ENCODE assay signal across 8 cellular contexts in the genomic region with DNA sequence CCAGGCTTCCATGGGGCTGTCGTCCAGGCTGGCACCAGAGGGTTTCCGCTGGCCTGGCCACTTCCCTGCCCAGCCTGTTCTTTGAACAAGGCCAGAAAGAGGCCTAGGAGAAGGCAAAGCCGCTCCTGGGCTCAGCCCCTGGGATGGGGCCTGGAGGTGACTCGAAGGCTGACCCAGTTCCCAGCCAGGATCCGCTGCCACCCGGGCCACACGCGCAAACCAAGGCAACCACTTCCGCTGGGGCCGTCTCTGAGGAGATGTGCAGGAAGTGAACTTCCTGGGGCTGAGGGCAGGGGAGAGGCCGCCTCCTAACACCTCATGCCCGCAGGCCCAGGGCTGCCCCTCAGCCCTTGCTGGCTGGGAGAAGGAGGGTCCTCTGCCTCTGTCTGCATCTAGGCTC. TPM values are rescaled to one million over a fixed set of nuclear protein-coding genes. Genes with fewer than 3 reads are reported as not detected.
DNase-seq lines count a peak whose midpoint lies in the region; ATAC-seq and TF ChIP-seq lines count a peak whose summit lies in the region.

No MANE protein-coding gene starts in this region.

- POLR2A ChIA-PET in CD4-positive, alpha-beta T cell (lab: Charles Lee): interaction anchor here (0.7 to 5.4 kb wide), 8 partner anchors 8 to 74 kb away, joined by 3 to 35 read pairs (median 8); partner anchors contain the start of genes C19orf12 and POP4

- no peak for TF ChIP-seq POLR2A in upper lobe of left lung (IDR thresholded peaks at IDR 0.05)

- intact Hi-C loops in CD4-positive, alpha-beta T cell (cut with DNase I, micrococcal nuclease): loop anchor here in 1 of 2 experiments (1.0 kb wide), 1 partner anchor 12 kb away; no protein-coding TSS in a partner anchor

- H3K4me3 ChIP-seq in upper lobe of left lung: no peak overlapping the region
- no peak overlapping the region for H3K4me3 ChIP-seq in SJCRH30

- no peaks in the 10 kb centered on the region for H3K27me3 Mint-ChIP-seq in CD4-positive, alpha-beta T cell
- H3K27me3 Mint-ChIP-seq in natural killer cell treated with Interleukin-12 subunit alpha and Interleukin-12 subunit beta and Interleukin-15 and Interleukin-18, amount 100 ng/mL, for 72 hours: no peaks in the 10 kb centered on the region

- peak overlapping the region; percentile 76 for H3K4me3 Mint-ChIP-seq in CD4-positive, alpha-beta T cell
- peak overlapping the region; percentile 89 for H3K4me3 Mint-ChIP-seq in natural killer cell treated with Interleukin-12 subunit alpha and Interleukin-12 subunit beta and Interleukin-15 and Interleukin-18, amount 100 ng/mL, for 72 hours

- H3K36me3 Mint-ChIP-seq in CD4-positive, alpha-beta T cell (ENCODE audit: low read depth): peaks cover 23% of the 10 kb centered on the region
- no peaks in the 10 kb centered on the region for H3K36me3 Mint-ChIP-seq in natural killer cell treated with Interleukin-12 subunit alpha and Interleukin-12 subunit beta and Interleukin-15 and Interleukin-18, amount 100 ng/mL, for 72 hours

- peak overlapping the region; percentile 44 for H3K27ac ChIP-seq in CD4-positive, alpha-beta T cell (ENCODE audit: low read depth, low read length)
- peak overlapping the region; percentile 30 to 73 (median 62) for H3K27ac ChIP-seq in upper lobe of left lung
- H3K27ac ChIP-seq in SJCRH30: no peak overlapping the region

- peak overlapping the region; percentile 93 for H3K27ac Mint-ChIP-seq in CD4-positive, alpha-beta T cell
- H3K27ac Mint-ChIP-seq in natural killer cell treated with Interleukin-12 subunit alpha and Interleukin-12 subunit beta and Interleukin-15 and Interleukin-18, amount 100 ng/mL, for 72 hours: peak overlapping the region; percentile 96

- 48% methylated on average over 12 of the region's 12 CpGs; no CpG with 5 or more reads in 1 of the 2 donors for WGBS in upper lobe of left lung, 2 donors

- no peak for TF ChIP-seq CTCF in CD4-positive, alpha-beta T cell (IDR thresholded peaks at IDR 0.05)
- peak in 1 of 6 experiments; percentile 6 for TF ChIP-seq CTCF in upper lobe of left lung (IDR thresholded peaks at IDR 0.05)

- H3K36me3 ChIP-seq in upper lobe of left lung (peaks cover 0 to 24% (median 12%) of the 10 kb centered on the region in 4 donors), SJCRH30 (no peaks in the 10 kb centered on the region)

- H3K27me3 ChIP-seq in CD4-positive, alpha-beta T cell (ENCODE audit: control insufficient read depth, insufficient read depth, low read length): no peaks in the 10 kb centered on the region
- H3K27me3 ChIP-seq in upper lobe of left lung: no peaks in the 10 kb centered on the region
- no peaks in the 10 kb centered on the region for H3K27me3 ChIP-seq in SJCRH30

- H3K4me1 ChIP-seq in upper lobe of left lung (peaks cover 38 to 72% (median 58%) of the 10 kb centered on the region in 4 donors), SJCRH30 (no peaks in the 10 kb centered on the region)

- no peak for TF ChIP-seq EP300 in upper lobe of left lung (IDR thresholded peaks at IDR 0.05)

- H3K9me3 Mint-ChIP-seq in CD4-positive, alpha-beta T cell: no peaks in the 10 kb centered on the region
- H3K9me3 Mint-ChIP-seq in natural killer cell treated with Interleukin-12 subunit alpha and Interleukin-12 subunit beta and Interleukin-15 and Interleukin-18, amount 100 ng/mL, for 72 hours: no peaks in the 10 kb centered on the region

- ATAC-seq in CD4-positive, alpha-beta T cell (ENCODE audit: poor library complexity): peak; percentile 87
- ATAC-seq in GM21723 (IDR thresholded peaks at IDR 0.05; ENCODE audit: unreplicated experiment) (peak; percentile 63), upper lobe of left lung (ENCODE audit: low FRiP score in 2 of 2) (peak in 1 of 2 donors; percentile 7), HG03045 (IDR thresholded peaks at IDR 0.05; ENCODE audit: unreplicated experiment) (no peak)
- ATAC-seq in natural killer cell treated with Interleukin-12 subunit alpha and Interleukin-12 subunit beta and Interleukin-15 and Interleukin-18, amount 100 ng/mL, for 72 hours: peak; percentile 96 to 97

- no peaks in the 10 kb centered on the region for H3K9me3 ChIP-seq in CD4-positive, alpha-beta T cell (ENCODE audit: control insufficient read depth, low read length)
- H3K9me3 ChIP-seq in upper lobe of left lung (no peaks in the 10 kb centered on the region), SJCRH30 (replicated peaks) (no peaks in the 10 kb centered on the region)

- DNase-seq in CD4-positive, alpha-beta T cell: peak; percentile 67 to 80 (median 76)
- DNase-seq in RPMI8226 (peak; percentile 10), upper lobe of left lung (peak; percentile 67 to 84), SJCRH30 (no peak)
- DNase-seq in activated gamma-delta T cell treated with anti-CD3 and anti-CD28 coated beads, Interleukin-2, amount 50 U/mL, for 16 hours (ENCODE audit: low read depth): peak; percentile 78
- peak; percentile 96 for DNase-seq in natural killer cell treated with Interleukin-12 subunit alpha and Interleukin-12 subunit beta and Interleukin-15 and Interleukin-18, amount 100 ng/mL, for 72 hours (ENCODE audit: low spot score)

- H3K4me1 Mint-ChIP-seq in CD4-positive, alpha-beta T cell (ENCODE audit: low read depth): peaks cover 76% of the 10 kb centered on the region
- H3K4me1 Mint-ChIP-seq in natural killer cell treated with Interleukin-12 subunit alpha and Interleukin-12 subunit beta and Interleukin-15 and Interleukin-18, amount 100 ng/mL, for 72 hours (ENCODE audit: low read depth in 2 of 2): peaks cover 47 to 65% of the 10 kb centered on the region in 2 donors

- CTCF ChIA-PET in CD4-positive, alpha-beta T cell (lab: Charles Lee): interaction anchor here (0.8 to 1.4 kb wide), 2 partner anchors 9 to 13 kb away, joined by 3 to 4 read pairs; no protein-coding TSS in a partner anchor

RNA-seq across cellular contexts. Expression of gene PLEKHF1, which starts 15.2 kb away (rescaled TPM):
- total RNA-seq in CD4-positive, alpha-beta T cell: 10 to 100 TPM; 37.5 to 41.0 TPM
- total RNA-seq in natural killer cell treated with Interleukin-12 subunit alpha and Interleukin-12 subunit beta and Interleukin-15 and Interleukin-18, amount 100 ng/mL, for 72 hours: 10 to 100 TPM; 15.6 to 17.7 TPM
- 10 to 100 TPM; 10.6 to 21.0 (median 14.2) TPM for total RNA-seq in upper lobe of left lung
- total RNA-seq in SJCRH30 (2014; rRNA removed; shearing (Covaris generic)): 1.7 and 2.0 TPM in 2 replicates

RNA-seq across cellular contexts. Expression of gene C19orf12, which starts 34.6 kb away (rescaled TPM):
- total RNA-seq in CD4-positive, alpha-beta T cell: 1 to 10 TPM; 7.7 TPM
- total RNA-seq in natural killer cell treated with Interleukin-12 subunit alpha and Interleukin-12 subunit beta and Interleukin-15 and Interleukin-18, amount 100 ng/mL, for 72 hours: 10 to 100 TPM; 44.8 to 50.8 TPM
- 10 to 100 TPM; 11.4 to 30.4 (median 21.4) TPM for total RNA-seq in upper lobe of left lung
- 26.4 and 28.4 TPM in 2 replicates for total RNA-seq in SJCRH30 (2014; rRNA removed; shearing (Covaris generic))

Comparison
In these comparisons a context has a peak if more than half of its experiments do, and no peak if none do; other contexts are left out.
1. DNase-seq: peak in CD4-positive, alpha-beta T cell (10 of 10), RPMI8226 (single experiment), activated gamma-delta T cell treated with anti-CD3 and anti-CD28 coated beads, Interleukin-2, amount 50 U/mL, for 16 hours (single experiment), natural killer cell treated with Interleukin-12 subunit alpha and Interleukin-12 subunit beta and Interleukin-15 and Interleukin-18, amount 100 ng/mL, for 72 hours (single experiment) and upper lobe of left lung (2 of 2); none in SJCRH30 (0 of 2).